Comparison of ENCODE assay signal across 3 cellular contexts in the genomic region with DNA sequence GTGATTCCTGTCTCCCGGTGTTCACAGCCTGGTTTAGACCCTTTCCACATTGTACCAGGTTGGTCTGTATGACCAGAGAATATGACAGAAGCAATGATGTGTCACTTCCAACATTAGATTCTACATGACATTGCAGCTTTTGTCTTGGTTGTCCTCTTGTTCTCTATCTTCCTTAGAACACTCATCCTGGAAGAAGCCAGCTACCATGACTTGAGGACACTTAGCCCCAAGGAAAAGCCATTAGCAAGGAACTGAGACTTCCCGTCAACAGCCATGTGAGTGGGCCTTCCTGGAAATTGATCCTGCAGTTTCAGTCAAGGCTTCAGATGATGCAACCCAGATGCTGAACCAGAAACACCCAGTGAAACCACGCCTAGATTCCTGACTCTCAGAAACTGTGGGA.
A peak's percentile ranks its signal among the peaks of the same experiment; 100 is the strongest.
TF ChIP-seq lines count a peak whose summit lies in the region.

No MANE protein-coding gene starts in this region.

TF ChIP-seq in A549, 52 proteins besides CTCF, POLR2A, EP300 and RAD21 (continued from another document and continues in another):
- TF ChIP-seq, protein P1, sequence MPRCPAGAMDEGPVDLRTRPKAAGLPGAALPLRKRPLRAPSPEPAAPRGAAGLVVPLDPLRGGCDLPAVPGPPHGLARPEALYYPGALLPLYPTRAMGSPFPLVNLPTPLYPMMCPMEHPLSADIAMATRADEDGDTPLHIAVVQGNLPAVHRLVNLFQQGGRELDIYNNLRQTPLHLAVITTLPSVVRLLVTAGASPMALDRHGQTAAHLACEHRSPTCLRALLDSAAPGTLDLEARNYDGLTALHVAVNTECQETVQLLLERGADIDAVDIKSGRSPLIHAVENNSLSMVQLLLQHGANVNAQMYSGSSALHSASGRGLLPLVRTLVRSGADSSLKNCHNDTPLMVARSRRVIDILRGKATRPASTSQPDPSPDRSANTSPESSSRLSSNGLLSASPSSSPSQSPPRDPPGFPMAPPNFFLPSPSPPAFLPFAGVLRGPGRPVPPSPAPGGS (IDR thresholded peaks at IDR 0.05) = no peak
- TF ChIP-seq CEBPB (IDR thresholded peaks at IDR 0.05) (peak in 1 of 2 experiments; percentile 52; a peak in 1 of 4 replicates), EHMT2 (IDR thresholded peaks at IDR 0.05; ENCODE audit: low read depth) (no peak), NR3C1 (IDR thresholded peaks at IDR 0.05) (no peak), GATA3 (IDR thresholded peaks at IDR 0.05; ENCODE audit: borderline replicate concordance) (no peak), FOSL2 (IDR thresholded peaks at IDR 0.05) (no peak), FOSL2 (CRISPR knock-in tag; IDR thresholded peaks at IDR 0.05) (no peak), CBX8 (IDR thresholded peaks at IDR 0.05) (no peak), BHLHE40 (IDR thresholded peaks at IDR 0.05; ENCODE audit: low read depth, low read length) (no peak), FOXS1 (CRISPR knock-in tag; IDR thresholded peaks at IDR 0.05) (no peak), RCOR1 (IDR thresholded peaks at IDR 0.05; ENCODE audit: low read depth, low read length) (no peak), ZFP36 (IDR thresholded peaks at IDR 0.05; ENCODE audit: borderline replicate concordance, partially characterized antibody) (no peak), KDM1A (IDR thresholded peaks at IDR 0.05; ENCODE audit: low read depth) (no peak), HOXB13 (CRISPR knock-in tag; IDR thresholded peaks at IDR 0.05; ENCODE audit: low read depth) (no peak), NFE2L2 (conservative IDR thresholded peaks at IDR 0.05; ENCODE audit: low read length) (no peak)
- TF ChIP-seq, protein P2, sequence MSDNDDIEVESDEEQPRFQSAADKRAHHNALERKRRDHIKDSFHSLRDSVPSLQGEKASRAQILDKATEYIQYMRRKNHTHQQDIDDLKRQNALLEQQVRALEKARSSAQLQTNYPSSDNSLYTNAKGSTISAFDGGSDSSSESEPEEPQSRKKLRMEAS (IDR thresholded peaks at IDR 0.05) = no peak
- TF ChIP-seq, protein P3, sequence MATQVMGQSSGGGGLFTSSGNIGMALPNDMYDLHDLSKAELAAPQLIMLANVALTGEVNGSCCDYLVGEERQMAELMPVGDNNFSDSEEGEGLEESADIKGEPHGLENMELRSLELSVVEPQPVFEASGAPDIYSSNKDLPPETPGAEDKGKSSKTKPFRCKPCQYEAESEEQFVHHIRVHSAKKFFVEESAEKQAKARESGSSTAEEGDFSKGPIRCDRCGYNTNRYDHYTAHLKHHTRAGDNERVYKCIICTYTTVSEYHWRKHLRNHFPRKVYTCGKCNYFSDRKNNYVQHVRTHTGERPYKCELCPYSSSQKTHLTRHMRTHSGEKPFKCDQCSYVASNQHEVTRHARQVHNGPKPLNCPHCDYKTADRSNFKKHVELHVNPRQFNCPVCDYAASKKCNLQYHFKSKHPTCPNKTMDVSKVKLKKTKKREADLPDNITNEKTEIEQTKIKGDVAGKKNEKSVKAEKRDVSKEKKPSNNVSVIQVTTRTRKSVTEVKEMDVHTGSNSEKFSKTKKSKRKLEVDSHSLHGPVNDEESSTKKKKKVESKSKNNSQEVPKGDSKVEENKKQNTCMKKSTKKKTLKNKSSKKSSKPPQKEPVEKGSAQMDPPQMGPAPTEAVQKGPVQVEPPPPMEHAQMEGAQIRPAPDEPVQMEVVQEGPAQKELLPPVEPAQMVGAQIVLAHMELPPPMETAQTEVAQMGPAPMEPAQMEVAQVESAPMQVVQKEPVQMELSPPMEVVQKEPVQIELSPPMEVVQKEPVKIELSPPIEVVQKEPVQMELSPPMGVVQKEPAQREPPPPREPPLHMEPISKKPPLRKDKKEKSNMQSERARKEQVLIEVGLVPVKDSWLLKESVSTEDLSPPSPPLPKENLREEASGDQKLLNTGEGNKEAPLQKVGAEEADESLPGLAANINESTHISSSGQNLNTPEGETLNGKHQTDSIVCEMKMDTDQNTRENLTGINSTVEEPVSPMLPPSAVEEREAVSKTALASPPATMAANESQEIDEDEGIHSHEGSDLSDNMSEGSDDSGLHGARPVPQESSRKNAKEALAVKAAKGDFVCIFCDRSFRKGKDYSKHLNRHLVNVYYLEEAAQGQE (IDR thresholded peaks at IDR 0.05) = no peak
- TF ChIP-seq, protein P4, sequence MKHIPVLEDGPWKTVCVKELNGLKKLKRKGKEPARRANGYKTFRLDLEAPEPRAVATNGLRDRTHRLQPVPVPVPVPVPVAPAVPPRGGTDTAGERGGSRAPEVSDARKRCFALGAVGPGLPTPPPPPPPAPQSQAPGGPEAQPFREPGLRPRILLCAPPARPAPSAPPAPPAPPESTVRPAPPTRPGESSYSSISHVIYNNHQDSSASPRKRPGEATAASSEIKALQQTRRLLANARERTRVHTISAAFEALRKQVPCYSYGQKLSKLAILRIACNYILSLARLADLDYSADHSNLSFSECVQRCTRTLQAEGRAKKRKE (CRISPR knock-in tag; IDR thresholded peaks at IDR 0.05; ENCODE audit: low read depth) = no peak

TF ChIP-seq in HEK293, 187 proteins besides CTCF, POLR2A, EP300 and RAD21 (continued from another document):
- TF ChIP-seq, protein P5, sequence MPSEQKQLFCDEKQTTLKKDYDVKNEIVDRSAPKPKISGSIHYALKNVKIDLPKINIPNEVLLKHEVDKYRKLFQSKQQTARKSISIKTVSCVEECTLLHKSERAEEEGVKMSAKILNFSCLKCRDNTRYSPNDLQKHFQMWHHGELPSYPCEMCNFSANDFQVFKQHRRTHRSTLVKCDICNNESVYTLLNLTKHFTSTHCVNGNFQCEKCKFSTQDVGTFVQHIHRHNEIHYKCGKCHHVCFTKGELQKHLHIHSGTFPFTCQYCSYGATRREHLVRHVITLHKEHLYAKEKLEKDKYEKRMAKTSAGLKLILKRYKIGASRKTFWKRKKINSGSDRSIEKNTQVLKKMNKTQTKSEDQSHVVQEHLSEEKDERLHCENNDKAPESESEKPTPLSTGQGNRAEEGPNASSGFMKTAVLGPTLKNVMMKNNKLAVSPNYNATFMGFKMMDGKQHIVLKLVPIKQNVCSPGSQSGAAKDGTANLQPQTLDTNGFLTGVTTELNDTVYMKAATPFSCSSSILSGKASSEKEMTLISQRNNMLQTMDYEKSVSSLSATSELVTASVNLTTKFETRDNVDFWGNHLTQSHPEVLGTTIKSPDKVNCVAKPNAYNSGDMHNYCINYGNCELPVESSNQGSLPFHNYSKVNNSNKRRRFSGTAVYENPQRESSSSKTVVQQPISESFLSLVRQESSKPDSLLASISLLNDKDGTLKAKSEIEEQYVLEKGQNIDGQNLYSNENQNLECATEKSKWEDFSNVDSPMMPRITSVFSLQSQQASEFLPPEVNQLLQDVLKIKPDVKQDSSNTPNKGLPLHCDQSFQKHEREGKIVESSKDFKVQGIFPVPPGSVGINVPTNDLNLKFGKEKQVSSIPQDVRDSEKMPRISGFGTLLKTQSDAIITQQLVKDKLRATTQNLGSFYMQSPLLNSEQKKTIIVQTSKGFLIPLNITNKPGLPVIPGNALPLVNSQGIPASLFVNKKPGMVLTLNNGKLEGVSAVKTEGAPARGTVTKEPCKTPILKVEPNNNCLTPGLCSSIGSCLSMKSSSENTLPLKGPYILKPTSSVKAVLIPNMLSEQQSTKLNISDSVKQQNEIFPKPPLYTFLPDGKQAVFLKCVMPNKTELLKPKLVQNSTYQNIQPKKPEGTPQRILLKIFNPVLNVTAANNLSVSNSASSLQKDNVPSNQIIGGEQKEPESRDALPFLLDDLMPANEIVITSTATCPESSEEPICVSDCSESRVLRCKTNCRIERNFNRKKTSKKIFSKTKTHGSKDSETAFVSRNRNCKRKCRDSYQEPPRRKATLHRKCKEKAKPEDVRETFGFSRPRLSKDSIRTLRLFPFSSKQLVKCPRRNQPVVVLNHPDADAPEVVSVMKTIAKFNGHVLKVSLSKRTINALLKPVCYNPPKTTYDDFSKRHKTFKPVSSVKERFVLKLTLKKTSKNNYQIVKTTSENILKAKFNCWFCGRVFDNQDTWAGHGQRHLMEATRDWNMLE (tag by site-specific recombination; conservative IDR thresholded peaks at IDR 0.05; ENCODE audit: low read depth) = peak; percentile 34; the same call in 1 of the 2 replicates
- peak; percentile 32; the same call in 1 of the 2 replicates for TF ChIP-seq TRIM28 (IDR thresholded peaks at IDR 0.05; ENCODE audit: borderline replicate concordance, low read length)
TF ChIP-seq in HEK293: peak in this region for 3.

TF ChIP-seq in K562, 482 proteins besides CTCF, POLR2A, EP300 and RAD21 (continued from another document and continues in another):
- TF ChIP-seq, protein P6, sequence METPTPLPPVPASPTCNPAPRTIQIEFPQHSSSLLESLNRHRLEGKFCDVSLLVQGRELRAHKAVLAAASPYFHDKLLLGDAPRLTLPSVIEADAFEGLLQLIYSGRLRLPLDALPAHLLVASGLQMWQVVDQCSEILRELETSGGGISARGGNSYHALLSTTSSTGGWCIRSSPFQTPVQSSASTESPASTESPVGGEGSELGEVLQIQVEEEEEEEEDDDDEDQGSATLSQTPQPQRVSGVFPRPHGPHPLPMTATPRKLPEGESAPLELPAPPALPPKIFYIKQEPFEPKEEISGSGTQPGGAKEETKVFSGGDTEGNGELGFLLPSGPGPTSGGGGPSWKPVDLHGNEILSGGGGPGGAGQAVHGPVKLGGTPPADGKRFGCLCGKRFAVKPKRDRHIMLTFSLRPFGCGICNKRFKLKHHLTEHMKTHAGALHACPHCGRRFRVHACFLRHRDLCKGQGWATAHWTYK (CRISPR knock-in tag; IDR thresholded peaks at IDR 0.05) = peak; percentile 91
- TF ChIP-seq PCBP1 (IDR thresholded peaks at IDR 0.05; ENCODE audit: low read depth, low read length, poor library complexity, severe bottlenecking) (no peak), EP400 (IDR thresholded peaks at IDR 0.05) (peak; percentile 76), RCOR1 (IDR thresholded peaks at IDR 0.05; ENCODE audit: borderline replicate concordance in 1 of 2, low read depth in 2 of 2, low read length in 2 of 2) (peak in 1 of 2 experiments; percentile 55; a peak in 1 of 4 replicates), PCBP2 (IDR thresholded peaks at IDR 0.05; ENCODE audit: low read depth, low read length, poor library complexity, severe bottlenecking) (no peak), GTF2E2 (tag; IDR thresholded peaks at IDR 0.05) (peak; percentile 84; the same call in 1 of the 2 replicates), ZNF75A (CRISPR knock-in tag; IDR thresholded peaks at IDR 0.05) (no peak)
- TF ChIP-seq, protein P7, sequence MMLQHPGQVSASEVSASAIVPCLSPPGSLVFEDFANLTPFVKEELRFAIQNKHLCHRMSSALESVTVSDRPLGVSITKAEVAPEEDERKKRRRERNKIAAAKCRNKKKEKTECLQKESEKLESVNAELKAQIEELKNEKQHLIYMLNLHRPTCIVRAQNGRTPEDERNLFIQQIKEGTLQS (IDR thresholded peaks at IDR 0.05) = peak; percentile 96
- TF ChIP-seq, protein P7 (CRISPR knock-in tag; conservative IDR thresholded peaks at IDR 0.05) = no peak
- TF ChIP-seq, protein P8, sequence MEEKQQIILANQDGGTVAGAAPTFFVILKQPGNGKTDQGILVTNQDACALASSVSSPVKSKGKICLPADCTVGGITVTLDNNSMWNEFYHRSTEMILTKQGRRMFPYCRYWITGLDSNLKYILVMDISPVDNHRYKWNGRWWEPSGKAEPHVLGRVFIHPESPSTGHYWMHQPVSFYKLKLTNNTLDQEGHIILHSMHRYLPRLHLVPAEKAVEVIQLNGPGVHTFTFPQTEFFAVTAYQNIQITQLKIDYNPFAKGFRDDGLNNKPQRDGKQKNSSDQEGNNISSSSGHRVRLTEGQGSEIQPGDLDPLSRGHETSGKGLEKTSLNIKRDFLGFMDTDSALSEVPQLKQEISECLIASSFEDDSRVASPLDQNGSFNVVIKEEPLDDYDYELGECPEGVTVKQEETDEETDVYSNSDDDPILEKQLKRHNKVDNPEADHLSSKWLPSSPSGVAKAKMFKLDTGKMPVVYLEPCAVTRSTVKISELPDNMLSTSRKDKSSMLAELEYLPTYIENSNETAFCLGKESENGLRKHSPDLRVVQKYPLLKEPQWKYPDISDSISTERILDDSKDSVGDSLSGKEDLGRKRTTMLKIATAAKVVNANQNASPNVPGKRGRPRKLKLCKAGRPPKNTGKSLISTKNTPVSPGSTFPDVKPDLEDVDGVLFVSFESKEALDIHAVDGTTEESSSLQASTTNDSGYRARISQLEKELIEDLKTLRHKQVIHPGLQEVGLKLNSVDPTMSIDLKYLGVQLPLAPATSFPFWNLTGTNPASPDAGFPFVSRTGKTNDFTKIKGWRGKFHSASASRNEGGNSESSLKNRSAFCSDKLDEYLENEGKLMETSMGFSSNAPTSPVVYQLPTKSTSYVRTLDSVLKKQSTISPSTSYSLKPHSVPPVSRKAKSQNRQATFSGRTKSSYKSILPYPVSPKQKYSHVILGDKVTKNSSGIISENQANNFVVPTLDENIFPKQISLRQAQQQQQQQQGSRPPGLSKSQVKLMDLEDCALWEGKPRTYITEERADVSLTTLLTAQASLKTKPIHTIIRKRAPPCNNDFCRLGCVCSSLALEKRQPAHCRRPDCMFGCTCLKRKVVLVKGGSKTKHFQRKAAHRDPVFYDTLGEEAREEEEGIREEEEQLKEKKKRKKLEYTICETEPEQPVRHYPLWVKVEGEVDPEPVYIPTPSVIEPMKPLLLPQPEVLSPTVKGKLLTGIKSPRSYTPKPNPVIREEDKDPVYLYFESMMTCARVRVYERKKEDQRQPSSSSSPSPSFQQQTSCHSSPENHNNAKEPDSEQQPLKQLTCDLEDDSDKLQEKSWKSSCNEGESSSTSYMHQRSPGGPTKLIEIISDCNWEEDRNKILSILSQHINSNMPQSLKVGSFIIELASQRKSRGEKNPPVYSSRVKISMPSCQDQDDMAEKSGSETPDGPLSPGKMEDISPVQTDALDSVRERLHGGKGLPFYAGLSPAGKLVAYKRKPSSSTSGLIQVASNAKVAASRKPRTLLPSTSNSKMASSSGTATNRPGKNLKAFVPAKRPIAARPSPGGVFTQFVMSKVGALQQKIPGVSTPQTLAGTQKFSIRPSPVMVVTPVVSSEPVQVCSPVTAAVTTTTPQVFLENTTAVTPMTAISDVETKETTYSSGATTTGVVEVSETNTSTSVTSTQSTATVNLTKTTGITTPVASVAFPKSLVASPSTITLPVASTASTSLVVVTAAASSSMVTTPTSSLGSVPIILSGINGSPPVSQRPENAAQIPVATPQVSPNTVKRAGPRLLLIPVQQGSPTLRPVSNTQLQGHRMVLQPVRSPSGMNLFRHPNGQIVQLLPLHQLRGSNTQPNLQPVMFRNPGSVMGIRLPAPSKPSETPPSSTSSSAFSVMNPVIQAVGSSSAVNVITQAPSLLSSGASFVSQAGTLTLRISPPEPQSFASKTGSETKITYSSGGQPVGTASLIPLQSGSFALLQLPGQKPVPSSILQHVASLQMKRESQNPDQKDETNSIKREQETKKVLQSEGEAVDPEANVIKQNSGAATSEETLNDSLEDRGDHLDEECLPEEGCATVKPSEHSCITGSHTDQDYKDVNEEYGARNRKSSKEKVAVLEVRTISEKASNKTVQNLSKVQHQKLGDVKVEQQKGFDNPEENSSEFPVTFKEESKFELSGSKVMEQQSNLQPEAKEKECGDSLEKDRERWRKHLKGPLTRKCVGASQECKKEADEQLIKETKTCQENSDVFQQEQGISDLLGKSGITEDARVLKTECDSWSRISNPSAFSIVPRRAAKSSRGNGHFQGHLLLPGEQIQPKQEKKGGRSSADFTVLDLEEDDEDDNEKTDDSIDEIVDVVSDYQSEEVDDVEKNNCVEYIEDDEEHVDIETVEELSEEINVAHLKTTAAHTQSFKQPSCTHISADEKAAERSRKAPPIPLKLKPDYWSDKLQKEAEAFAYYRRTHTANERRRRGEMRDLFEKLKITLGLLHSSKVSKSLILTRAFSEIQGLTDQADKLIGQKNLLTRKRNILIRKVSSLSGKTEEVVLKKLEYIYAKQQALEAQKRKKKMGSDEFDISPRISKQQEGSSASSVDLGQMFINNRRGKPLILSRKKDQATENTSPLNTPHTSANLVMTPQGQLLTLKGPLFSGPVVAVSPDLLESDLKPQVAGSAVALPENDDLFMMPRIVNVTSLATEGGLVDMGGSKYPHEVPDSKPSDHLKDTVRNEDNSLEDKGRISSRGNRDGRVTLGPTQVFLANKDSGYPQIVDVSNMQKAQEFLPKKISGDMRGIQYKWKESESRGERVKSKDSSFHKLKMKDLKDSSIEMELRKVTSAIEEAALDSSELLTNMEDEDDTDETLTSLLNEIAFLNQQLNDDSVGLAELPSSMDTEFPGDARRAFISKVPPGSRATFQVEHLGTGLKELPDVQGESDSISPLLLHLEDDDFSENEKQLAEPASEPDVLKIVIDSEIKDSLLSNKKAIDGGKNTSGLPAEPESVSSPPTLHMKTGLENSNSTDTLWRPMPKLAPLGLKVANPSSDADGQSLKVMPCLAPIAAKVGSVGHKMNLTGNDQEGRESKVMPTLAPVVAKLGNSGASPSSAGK (IDR thresholded peaks at IDR 0.05) = peak; percentile 93
